In genomic region chr5:177529247-177529901, GRCh38 we compare ENCODE assay signal across 1 cellular context.
TF ChIP-seq lines count a peak whose summit lies in the region.

No MANE protein-coding gene starts in this region.

TF ChIP-seq in K562, 482 proteins besides CTCF, POLR2A, EP300 and RAD21 (continued from another document and continues in another):
- no peak for TF ChIP-seq CEBPZ (IDR thresholded peaks at IDR 0.05; ENCODE audit: borderline replicate concordance, low read depth, low read length)
- peak; percentile 83 for TF ChIP-seq TFAP4 (CRISPR knock-in tag; IDR thresholded peaks at IDR 0.05; ENCODE audit: borderline replicate concordance)
- TF ChIP-seq TAF9B (IDR thresholded peaks at IDR 0.05; ENCODE audit: partially characterized antibody), result no peak
- TF ChIP-seq MITF (IDR thresholded peaks at IDR 0.05), result peak; percentile 30; the same call in 1 of the 2 replicates
- no peak for TF ChIP-seq HDGF (IDR thresholded peaks at IDR 0.05)
- no peak for TF ChIP-seq NR2C2 (CRISPR knock-in tag; IDR thresholded peaks at IDR 0.05)
- no peak for TF ChIP-seq NR2C2 (tag; IDR thresholded peaks at IDR 0.05)
- TF ChIP-seq, protein P1, sequence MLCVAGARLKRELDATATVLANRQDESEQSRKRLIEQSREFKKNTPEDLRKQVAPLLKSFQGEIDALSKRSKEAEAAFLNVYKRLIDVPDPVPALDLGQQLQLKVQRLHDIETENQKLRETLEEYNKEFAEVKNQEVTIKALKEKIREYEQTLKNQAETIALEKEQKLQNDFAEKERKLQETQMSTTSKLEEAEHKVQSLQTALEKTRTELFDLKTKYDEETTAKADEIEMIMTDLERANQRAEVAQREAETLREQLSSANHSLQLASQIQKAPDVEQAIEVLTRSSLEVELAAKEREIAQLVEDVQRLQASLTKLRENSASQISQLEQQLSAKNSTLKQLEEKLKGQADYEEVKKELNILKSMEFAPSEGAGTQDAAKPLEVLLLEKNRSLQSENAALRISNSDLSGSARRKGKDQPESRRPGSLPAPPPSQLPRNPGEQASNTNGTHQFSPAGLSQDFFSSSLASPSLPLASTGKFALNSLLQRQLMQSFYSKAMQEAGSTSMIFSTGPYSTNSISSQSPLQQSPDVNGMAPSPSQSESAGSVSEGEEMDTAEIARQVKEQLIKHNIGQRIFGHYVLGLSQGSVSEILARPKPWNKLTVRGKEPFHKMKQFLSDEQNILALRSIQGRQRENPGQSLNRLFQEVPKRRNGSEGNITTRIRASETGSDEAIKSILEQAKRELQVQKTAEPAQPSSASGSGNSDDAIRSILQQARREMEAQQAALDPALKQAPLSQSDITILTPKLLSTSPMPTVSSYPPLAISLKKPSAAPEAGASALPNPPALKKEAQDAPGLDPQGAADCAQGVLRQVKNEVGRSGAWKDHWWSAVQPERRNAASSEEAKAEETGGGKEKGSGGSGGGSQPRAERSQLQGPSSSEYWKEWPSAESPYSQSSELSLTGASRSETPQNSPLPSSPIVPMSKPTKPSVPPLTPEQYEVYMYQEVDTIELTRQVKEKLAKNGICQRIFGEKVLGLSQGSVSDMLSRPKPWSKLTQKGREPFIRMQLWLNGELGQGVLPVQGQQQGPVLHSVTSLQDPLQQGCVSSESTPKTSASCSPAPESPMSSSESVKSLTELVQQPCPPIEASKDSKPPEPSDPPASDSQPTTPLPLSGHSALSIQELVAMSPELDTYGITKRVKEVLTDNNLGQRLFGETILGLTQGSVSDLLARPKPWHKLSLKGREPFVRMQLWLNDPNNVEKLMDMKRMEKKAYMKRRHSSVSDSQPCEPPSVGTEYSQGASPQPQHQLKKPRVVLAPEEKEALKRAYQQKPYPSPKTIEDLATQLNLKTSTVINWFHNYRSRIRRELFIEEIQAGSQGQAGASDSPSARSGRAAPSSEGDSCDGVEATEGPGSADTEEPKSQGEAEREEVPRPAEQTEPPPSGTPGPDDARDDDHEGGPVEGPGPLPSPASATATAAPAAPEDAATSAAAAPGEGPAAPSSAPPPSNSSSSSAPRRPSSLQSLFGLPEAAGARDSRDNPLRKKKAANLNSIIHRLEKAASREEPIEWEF (CRISPR knock-in tag; IDR thresholded peaks at IDR 0.05), result 0 out of 2 replicates have a peak, but pooled peaks have one; percentile 38
- TF ChIP-seq HNRNPK (IDR thresholded peaks at IDR 0.05; ENCODE audit: low read depth, low read length, poor library complexity, severe bottlenecking), result no peak
- no peak for TF ChIP-seq ZNF384 (IDR thresholded peaks at IDR 0.05; ENCODE audit: low read depth, low read length)
- TF ChIP-seq ZFP36 (IDR thresholded peaks at IDR 0.05; ENCODE audit: low read depth, low read length, partially characterized antibody), result no peak
- no peak for TF ChIP-seq SREBF1 (IDR thresholded peaks at IDR 0.05; ENCODE audit: borderline replicate concordance, low read depth, low read length)
- TF ChIP-seq, protein P2, sequence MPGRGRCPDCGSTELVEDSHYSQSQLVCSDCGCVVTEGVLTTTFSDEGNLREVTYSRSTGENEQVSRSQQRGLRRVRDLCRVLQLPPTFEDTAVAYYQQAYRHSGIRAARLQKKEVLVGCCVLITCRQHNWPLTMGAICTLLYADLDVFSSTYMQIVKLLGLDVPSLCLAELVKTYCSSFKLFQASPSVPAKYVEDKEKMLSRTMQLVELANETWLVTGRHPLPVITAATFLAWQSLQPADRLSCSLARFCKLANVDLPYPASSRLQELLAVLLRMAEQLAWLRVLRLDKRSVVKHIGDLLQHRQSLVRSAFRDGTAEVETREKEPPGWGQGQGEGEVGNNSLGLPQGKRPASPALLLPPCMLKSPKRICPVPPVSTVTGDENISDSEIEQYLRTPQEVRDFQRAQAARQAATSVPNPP (IDR thresholded peaks at IDR 0.05; ENCODE audit: borderline replicate concordance, insufficient read depth, insufficient read length), result no peak
- no peak for TF ChIP-seq CBX8 (IDR thresholded peaks at IDR 0.05; ENCODE audit: borderline replicate concordance, extremely low read depth, low read depth, low read length, poor library complexity, severe bottlenecking)
- no peak for TF ChIP-seq RBM15 (IDR thresholded peaks at IDR 0.05; ENCODE audit: insufficient read depth, low read length)
- peak; percentile 25; the same call in 1 of the 2 replicates for TF ChIP-seq ETV5 (CRISPR knock-in tag; IDR thresholded peaks at IDR 0.05; ENCODE audit: low read depth)
- 0 out of 2 replicates have a peak, but pooled peaks have one; percentile 40 for TF ChIP-seq MBD2 (IDR thresholded peaks at IDR 0.05; ENCODE audit: borderline replicate concordance, low read depth)
- no peak for TF ChIP-seq KLF6 (CRISPR knock-in tag; IDR thresholded peaks at IDR 0.05; ENCODE audit: borderline replicate concordance)
- TF ChIP-seq, protein P3, sequence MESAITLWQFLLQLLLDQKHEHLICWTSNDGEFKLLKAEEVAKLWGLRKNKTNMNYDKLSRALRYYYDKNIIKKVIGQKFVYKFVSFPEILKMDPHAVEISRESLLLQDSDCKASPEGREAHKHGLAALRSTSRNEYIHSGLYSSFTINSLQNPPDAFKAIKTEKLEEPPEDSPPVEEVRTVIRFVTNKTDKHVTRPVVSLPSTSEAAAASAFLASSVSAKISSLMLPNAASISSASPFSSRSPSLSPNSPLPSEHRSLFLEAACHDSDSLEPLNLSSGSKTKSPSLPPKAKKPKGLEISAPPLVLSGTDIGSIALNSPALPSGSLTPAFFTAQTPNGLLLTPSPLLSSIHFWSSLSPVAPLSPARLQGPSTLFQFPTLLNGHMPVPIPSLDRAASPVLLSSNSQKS (CRISPR knock-in tag; IDR thresholded peaks at IDR 0.05), result no peak
- TF ChIP-seq ZNF174 (CRISPR knock-in tag; IDR thresholded peaks at IDR 0.05), result no peak
- no peak for TF ChIP-seq TCFL5 (CRISPR knock-in tag; conservative IDR thresholded peaks at IDR 0.05)
- peak; percentile 67; the same call in 1 of the 2 replicates for TF ChIP-seq CC2D1A (IDR thresholded peaks at IDR 0.05)
- no peak for TF ChIP-seq KDM2B (CRISPR knock-in tag; IDR thresholded peaks at IDR 0.05)
- no peak for TF ChIP-seq NCOA2 (IDR thresholded peaks at IDR 0.05; ENCODE audit: partially characterized antibody in 2 of 2)
- no peak for TF ChIP-seq ZBTB17 (CRISPR knock-in tag; IDR thresholded peaks at IDR 0.05)
- TF ChIP-seq ZHX1 (conservative IDR thresholded peaks at IDR 0.05; ENCODE audit: low read length), result no peak
- peak; percentile 46 for TF ChIP-seq FOSL1 (tag; conservative IDR thresholded peaks at IDR 0.05)
- 0 out of 2 replicates have a peak, but pooled peaks have one; percentile 5 for TF ChIP-seq PKNOX1 (IDR thresholded peaks at IDR 0.05)
- TF ChIP-seq ZBTB49 (CRISPR knock-in tag; IDR thresholded peaks at IDR 0.05; ENCODE audit: borderline replicate concordance), result no peak
- TF ChIP-seq MCM5 (IDR thresholded peaks at IDR 0.05; ENCODE audit: low read depth), result no peak
- TF ChIP-seq HDAC8 (tag; IDR thresholded peaks at IDR 0.05), result no peak
- TF ChIP-seq MEF2D (tag; conservative IDR thresholded peaks at IDR 0.05; ENCODE audit: low read depth), result 0 out of 2 replicates have a peak, but pooled peaks have one; percentile 25
- no peak for TF ChIP-seq NELFE (IDR thresholded peaks at IDR 0.05; ENCODE audit: insufficient read depth, insufficient read length)
- TF ChIP-seq CXXC5 (CRISPR knock-in tag; IDR thresholded peaks at IDR 0.05), result peak; percentile 74
- TF ChIP-seq HMGN3 (IDR thresholded peaks at IDR 0.05; ENCODE audit: borderline replicate concordance, extremely low read depth, insufficient read length, low read depth, low read length), result no peak
